ENCODE assay signal across 1 cellular context in the genomic region with DNA sequence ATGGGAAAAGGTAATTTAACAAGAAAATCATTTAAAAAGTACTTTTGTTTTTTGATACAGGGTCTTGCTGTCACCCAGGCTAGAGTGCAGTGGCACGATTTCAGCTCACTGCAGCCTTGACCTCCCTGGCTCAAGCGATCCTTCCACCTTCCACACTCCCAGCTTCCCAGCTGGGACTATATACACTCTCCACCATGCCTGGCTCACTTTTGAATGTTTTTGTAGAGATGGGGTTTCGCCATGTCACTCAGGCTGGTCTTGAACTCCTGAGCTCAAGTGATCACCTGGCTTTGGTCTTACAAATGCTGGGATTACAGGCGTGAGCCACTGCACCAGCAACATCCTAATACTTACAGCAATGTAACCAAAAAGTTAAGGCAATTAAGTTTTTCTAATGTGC.
TF ChIP-seq lines count a peak whose summit lies in the region.

No MANE protein-coding gene starts in this region.

TF ChIP-seq in GM23338, 12 proteins besides CTCF, POLR2A, EP300 and RAD21:
- TF ChIP-seq ZNF462 (CRISPR knock-in tag; IDR thresholded peaks at IDR 0.05) = no peak
- TF ChIP-seq ZNF331 (CRISPR knock-in tag; IDR thresholded peaks at IDR 0.05; ENCODE audit: low read depth) = no peak
- TF ChIP-seq CREB1 (CRISPR knock-in tag; IDR thresholded peaks at IDR 0.05; ENCODE audit: low read depth) = no peak
- TF ChIP-seq NANOG (IDR thresholded peaks at IDR 0.05; ENCODE audit: borderline replicate concordance) = no peak
- no peak for TF ChIP-seq ZNF114 (CRISPR knock-in tag; IDR thresholded peaks at IDR 0.05)
- no peak for TF ChIP-seq JUNB (IDR thresholded peaks at IDR 0.05; ENCODE audit: unreplicated experiment)
- no peak for TF ChIP-seq EZH2phosphoT487 (IDR thresholded peaks at IDR 0.05; ENCODE audit: unreplicated experiment)
- no peak for TF ChIP-seq STAT1 (IDR thresholded peaks at IDR 0.05; ENCODE audit: unreplicated experiment)
- TF ChIP-seq, protein P1, sequence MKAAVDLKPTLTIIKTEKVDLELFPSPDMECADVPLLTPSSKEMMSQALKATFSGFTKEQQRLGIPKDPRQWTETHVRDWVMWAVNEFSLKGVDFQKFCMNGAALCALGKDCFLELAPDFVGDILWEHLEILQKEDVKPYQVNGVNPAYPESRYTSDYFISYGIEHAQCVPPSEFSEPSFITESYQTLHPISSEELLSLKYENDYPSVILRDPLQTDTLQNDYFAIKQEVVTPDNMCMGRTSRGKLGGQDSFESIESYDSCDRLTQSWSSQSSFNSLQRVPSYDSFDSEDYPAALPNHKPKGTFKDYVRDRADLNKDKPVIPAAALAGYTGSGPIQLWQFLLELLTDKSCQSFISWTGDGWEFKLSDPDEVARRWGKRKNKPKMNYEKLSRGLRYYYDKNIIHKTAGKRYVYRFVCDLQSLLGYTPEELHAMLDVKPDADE (IDR thresholded peaks at IDR 0.05) = no peak
- no peak for TF ChIP-seq POLR2AphosphoS5 (IDR thresholded peaks at IDR 0.05; ENCODE audit: low read depth)
